8 cellular contexts compared by ENCODE assay signal in the genomic region with DNA sequence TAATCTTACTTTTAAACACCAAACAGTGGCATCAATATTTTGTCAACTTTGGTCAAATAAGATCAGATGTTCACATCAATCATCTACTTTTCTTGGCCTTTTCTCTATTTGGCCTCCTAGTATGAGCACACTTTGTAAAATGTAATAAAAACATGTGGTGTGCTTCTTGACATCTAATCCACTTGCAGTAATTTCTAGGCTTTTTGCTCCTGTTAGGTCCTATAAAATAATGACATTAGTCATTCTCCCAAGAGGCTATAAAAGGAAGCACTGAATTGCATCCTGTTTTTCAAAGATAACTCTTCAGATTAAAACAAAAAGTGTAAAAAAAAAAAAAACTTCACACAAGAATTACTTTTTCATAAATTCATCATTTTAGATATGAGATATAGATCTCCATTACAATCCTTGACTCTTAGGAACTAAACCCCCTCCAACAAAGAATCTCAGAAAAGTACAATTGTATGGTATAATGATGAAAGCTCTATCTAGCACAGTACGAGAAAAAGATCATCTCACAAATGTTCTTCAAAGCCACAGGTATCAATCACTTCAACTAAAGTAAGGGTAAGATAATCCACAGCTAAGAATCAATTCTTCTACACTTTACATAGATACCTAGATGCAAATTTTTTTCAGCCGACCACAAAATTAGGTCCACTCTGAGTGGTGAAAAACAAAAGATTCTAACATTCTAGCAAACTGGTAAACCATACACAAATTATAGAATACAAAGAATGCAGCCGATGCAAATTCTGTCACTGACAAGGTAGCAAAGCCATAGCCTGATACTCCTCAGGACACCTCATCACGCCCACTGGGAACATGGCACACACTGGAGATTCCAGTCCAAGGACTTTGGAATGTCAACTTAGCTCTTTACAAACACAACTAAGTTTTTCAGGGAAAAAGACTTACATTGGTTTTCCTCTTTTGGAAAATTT. TPM values are rescaled to one million over a fixed set of nuclear protein-coding genes. Genes with fewer than 3 reads are reported as not detected.
A peak's percentile ranks its signal among the peaks of the same experiment; 100 is the strongest.
DNase-seq lines count a peak whose midpoint lies in the region; ATAC-seq, FAIRE-seq and TF ChIP-seq lines count a peak whose summit lies in the region.

No MANE protein-coding gene starts in this region.

- intact Hi-C loops in stomach (cut with DNase I; ENCODE audit: low total_unique reads) = no loop called here
- intact Hi-C loops in body of pancreas (cut with DNase I) = no loop called here

- no peaks in the 10 kb centered on the region for H3K79me2 ChIP-seq in SK-N-SH (ENCODE audit: insufficient read depth)

- peak; percentile 39 for FAIRE-seq in endometrium (lab: Jason Lieb, UNC)

- TF ChIP-seq CTCF in SK-N-SH (IDR thresholded peaks at IDR 0.05) (no peak), stomach (IDR thresholded peaks at IDR 0.05) (no peak), body of pancreas (IDR thresholded peaks at IDR 0.05) (no peak)

- peaks cover 4 to 19% of the 10 kb centered on the region in 2 experiments; a peak in 2 of 4 replicates for H3K4me1 ChIP-seq in SK-N-SH (ENCODE audit: control insufficient read depth in 1 of 2, insufficient read depth in 2 of 2, low read depth in 1 of 2, low read length in 1 of 2)
- H3K4me1 ChIP-seq in stomach = peaks cover 6 to 75% (median 42%) of the 10 kb centered on the region in 4 donors
- H3K4me1 ChIP-seq in body of pancreas = peaks cover 23% of the 10 kb centered on the region

- no peak for ATAC-seq in SK-N-SH treated with all-trans-retinoic acid at 6 μM for 48 hours
- ATAC-seq in body of pancreas = no peak

- no peaks in the 10 kb centered on the region for H3K9me2 ChIP-seq in SK-N-SH

- no peaks in the 10 kb centered on the region for H3K36me3 ChIP-seq in SK-N-SH (replicated peaks in 1 of 2; ENCODE audit: control insufficient read depth in 1 of 2, insufficient read depth in 2 of 2, low read length in 1 of 2)
- H3K36me3 ChIP-seq in stomach = no peaks in the 10 kb centered on the region
- no peaks in the 10 kb centered on the region for H3K36me3 ChIP-seq in body of pancreas (replicated peaks in 1 of 2; ENCODE audit: insufficient read depth in 1 of 2, low read depth in 2 of 2)

- TF ChIP-seq RAD21 in SK-N-SH (IDR thresholded peaks at IDR 0.05; ENCODE audit: low read length) = no peak

- H3K4me2 ChIP-seq in SK-N-SH = peak overlapping the region; percentile 97; the same call in 1 of the 2 replicates

- POLR2A ChIA-PET in SK-N-SH (lab: Yijun Ruan, JAX) = no interaction called here

- DNase-seq in SK-N-SH (no peak), NAMALWA (ENCODE audit: low spot score) (peak; percentile 17), stomach (no peak), NCI-H524 treated with DMSO at 0.1 percent for 48 hours (lab: John Stamatoyannopoulos, UW) (no peak), body of pancreas (no peak), middle frontal gyrus (ENCODE audit: extremely low spot score, low spot score) (no peak)

- H3K27me3 ChIP-seq in SK-N-SH (ENCODE audit: insufficient read depth) (no peaks in the 10 kb centered on the region; the same call in 1 of the 2 replicates), stomach (peaks cover 0 to 22% (median 9%) of the 10 kb centered on the region in 3 donors), body of pancreas (no peaks in the 10 kb centered on the region)

- TF ChIP-seq EP300 in SK-N-SH (IDR thresholded peaks at IDR 0.05; ENCODE audit: borderline replicate concordance in 1 of 2, low read depth in 1 of 2, low read length in 1 of 2) = no peak
- TF ChIP-seq EP300 in stomach (IDR thresholded peaks at IDR 0.05) = no peak

- CTCF ChIA-PET in SK-N-SH (lab: Yijun Ruan, JAX) = interaction anchor here (0.8 to 5.1 kb wide), 30 partner anchors 10 to 301 kb away, joined by 3 to 62 read pairs (median 5); no protein-coding TSS in a partner anchor

- no peaks in the 10 kb centered on the region for H3K9me3 ChIP-seq in SK-N-SH
- no peaks in the 10 kb centered on the region for H3K9me3 ChIP-seq in stomach
- no peaks in the 10 kb centered on the region for H3K9me3 ChIP-seq in body of pancreas

- H3K4me3 ChIP-seq in SK-N-SH (ENCODE audit: low read depth in 2 of 2, low read length in 1 of 2) = peak overlapping the region; percentile 84 to 97
- H3K4me3 ChIP-seq in stomach = peak overlapping the region; percentile 68 to 85 (median 70)
- no peak overlapping the region for H3K4me3 ChIP-seq in body of pancreas

- 76% methylated on average over 4 of the region's 4 CpGs for WGBS in SK-N-SH (ENCODE audit: low lambda C conversion rate)
- 71 to 80% (median 77%) methylated on average over 4 of the region's 4 CpGs for WGBS in stomach, 5 donors
- 76 to 81% methylated on average over 4 of the region's 4 CpGs for WGBS in body of pancreas, 2 donors

- H3K27ac ChIP-seq in SK-N-SH (ENCODE audit: low read depth in 2 of 2, low read length in 1 of 2) (peak overlapping the region in 1 of 2 experiments; percentile 71; a peak in 1 of 4 replicates), stomach (peak overlapping the region in 4 of 5 donors; percentile 70 to 92 (median 86)), body of pancreas (peak overlapping the region in 1 of 4 donors; percentile 85)

- H4K20me1 ChIP-seq in SK-N-SH (ENCODE audit: insufficient read depth) = no peaks in the 10 kb centered on the region

- peaks cover 7% of the 10 kb centered on the region for H3F3A ChIP-seq in SK-N-SH (replicated peaks; ENCODE audit: insufficient read depth)

- TF ChIP-seq POLR2A in stomach (IDR thresholded peaks at IDR 0.05) (no peak), body of pancreas (IDR thresholded peaks at IDR 0.05) (no peak)

- H2AFZ ChIP-seq in SK-N-SH (ENCODE audit: low read depth) = no peak overlapping the region

- H3K9ac ChIP-seq in SK-N-SH = no peak overlapping the region

TF ChIP-seq in SK-N-SH, 30 proteins besides CTCF, POLR2A, EP300 and RAD21 (continues in another document):
- TF ChIP-seq TEAD4 (IDR thresholded peaks at IDR 0.05; ENCODE audit: borderline replicate concordance, insufficient read depth) = no peak
- no peak for TF ChIP-seq CHD2 (IDR thresholded peaks at IDR 0.05; ENCODE audit: low read length, partially characterized antibody)
- TF ChIP-seq, protein P1, sequence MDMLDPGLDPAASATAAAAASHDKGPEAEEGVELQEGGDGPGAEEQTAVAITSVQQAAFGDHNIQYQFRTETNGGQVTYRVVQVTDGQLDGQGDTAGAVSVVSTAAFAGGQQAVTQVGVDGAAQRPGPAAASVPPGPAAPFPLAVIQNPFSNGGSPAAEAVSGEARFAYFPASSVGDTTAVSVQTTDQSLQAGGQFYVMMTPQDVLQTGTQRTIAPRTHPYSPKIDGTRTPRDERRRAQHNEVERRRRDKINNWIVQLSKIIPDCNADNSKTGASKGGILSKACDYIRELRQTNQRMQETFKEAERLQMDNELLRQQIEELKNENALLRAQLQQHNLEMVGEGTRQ (IDR thresholded peaks at IDR 0.05; ENCODE audit: borderline replicate concordance, low read depth, low read length) = no peak
- TF ChIP-seq GABPA (IDR thresholded peaks at IDR 0.05; ENCODE audit: low read depth) = no peak
- TF ChIP-seq SMC3 (IDR thresholded peaks at IDR 0.05; ENCODE audit: low read depth, low read length) = no peak

TF ChIP-seq in SK-N-SH treated with all-trans-retinoic acid at 6 μM for 48 hours, 23 proteins besides CTCF, POLR2A, EP300 and RAD21:
- TF ChIP-seq TOX (CRISPR knock-in tag; IDR thresholded peaks at IDR 0.05; ENCODE audit: borderline replicate concordance) = no peak
- TF ChIP-seq, protein P2, sequence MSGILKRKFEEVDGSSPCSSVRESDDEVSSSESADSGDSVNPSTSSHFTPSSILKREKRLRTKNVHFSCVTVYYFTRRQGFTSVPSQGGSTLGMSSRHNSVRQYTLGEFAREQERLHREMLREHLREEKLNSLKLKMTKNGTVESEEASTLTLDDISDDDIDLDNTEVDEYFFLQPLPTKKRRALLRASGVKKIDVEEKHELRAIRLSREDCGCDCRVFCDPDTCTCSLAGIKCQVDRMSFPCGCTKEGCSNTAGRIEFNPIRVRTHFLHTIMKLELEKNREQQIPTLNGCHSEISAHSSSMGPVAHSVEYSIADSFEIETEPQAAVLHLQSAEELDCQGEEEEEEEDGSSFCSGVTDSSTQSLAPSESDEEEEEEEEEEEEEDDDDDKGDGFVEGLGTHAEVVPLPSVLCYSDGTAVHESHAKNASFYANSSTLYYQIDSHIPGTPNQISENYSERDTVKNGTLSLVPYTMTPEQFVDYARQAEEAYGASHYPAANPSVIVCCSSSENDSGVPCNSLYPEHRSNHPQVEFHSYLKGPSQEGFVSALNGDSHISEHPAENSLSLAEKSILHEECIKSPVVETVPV (CRISPR knock-in tag; IDR thresholded peaks at IDR 0.05) = no peak
- TF ChIP-seq GLIS3 (CRISPR knock-in tag; IDR thresholded peaks at IDR 0.05) = no peak
- TF ChIP-seq ZFP3 (CRISPR knock-in tag; IDR thresholded peaks at IDR 0.05) = no peak
- no peak for TF ChIP-seq ESRRG (CRISPR knock-in tag; IDR thresholded peaks at IDR 0.05)
- no peak for TF ChIP-seq ARNTL (CRISPR knock-in tag; IDR thresholded peaks at IDR 0.05; ENCODE audit: borderline replicate concordance, low read depth)
- TF ChIP-seq PPARA (CRISPR knock-in tag; IDR thresholded peaks at IDR 0.05; ENCODE audit: borderline replicate concordance) = no peak
- no peak for TF ChIP-seq ISL1 (CRISPR knock-in tag; IDR thresholded peaks at IDR 0.05)

RNA-seq across cellular contexts. Expression of a gene that starts 2.7 kb away (rescaled TPM):
- 1.2 and 1.5 TPM in 2 replicates for polyA plus RNA-seq in SK-N-SH (2012; rRNA removed)
- 1.6 and 1.8 TPM in 2 replicates for polyA plus RNA-seq in SK-N-SH (2012; cell fraction: cytosol; rRNA removed)
- polyA plus RNA-seq in SK-N-SH (2012; cell fraction: nucleus; rRNA removed) = 1.3 and 1.5 TPM in 2 replicates
- 10 to 100 TPM in 3 of 5 donors, 1 to 10 TPM in 2; 3.5 to 53.9 (median 12.1) TPM for total RNA-seq in stomach
- 1 to 10 TPM; 1.5 to 3.7 (median 1.5) TPM for polyA plus RNA-seq in stomach
- 10 to 100 TPM; 10.1 to 18.5 TPM for total RNA-seq in body of pancreas

RNA-seq across cellular contexts. Expression of a gene that starts 50.1 kb away (rescaled TPM):
- polyA plus RNA-seq in SK-N-SH (2012; rRNA removed) = 21.2 and 22.3 TPM in 2 replicates
- 32.1 and 34.6 TPM in 2 replicates for polyA plus RNA-seq in SK-N-SH (2012; cell fraction: cytosol; rRNA removed)
- polyA plus RNA-seq in SK-N-SH (2012; cell fraction: nucleus; rRNA removed) = 18.6 and 21.6 TPM in 2 replicates
- total RNA-seq in stomach = 100 to 1,000 TPM in 1 of 5 donors, 10 to 100 TPM in 2, 1 to 10 TPM in 2; 6.4 to 199 (median 23.3) TPM
- 10 to 100 TPM in 1 of 3 donors, 1 to 10 TPM in 2; 8.2 to 13.3 (median 9.9) TPM for polyA plus RNA-seq in stomach
- total RNA-seq in body of pancreas = 10 to 100 TPM; 14.5 TPM

Comparison
In these comparisons a context has a peak if more than half of its experiments do, and no peak if none do; other contexts are left out.
1. H3K4me3 ChIP-seq: peak in SK-N-SH (2 of 2) and stomach (4 of 4); none in body of pancreas (0 of 2).